Comparison of ENCODE assay signal across 13 cellular contexts in the genomic region with DNA sequence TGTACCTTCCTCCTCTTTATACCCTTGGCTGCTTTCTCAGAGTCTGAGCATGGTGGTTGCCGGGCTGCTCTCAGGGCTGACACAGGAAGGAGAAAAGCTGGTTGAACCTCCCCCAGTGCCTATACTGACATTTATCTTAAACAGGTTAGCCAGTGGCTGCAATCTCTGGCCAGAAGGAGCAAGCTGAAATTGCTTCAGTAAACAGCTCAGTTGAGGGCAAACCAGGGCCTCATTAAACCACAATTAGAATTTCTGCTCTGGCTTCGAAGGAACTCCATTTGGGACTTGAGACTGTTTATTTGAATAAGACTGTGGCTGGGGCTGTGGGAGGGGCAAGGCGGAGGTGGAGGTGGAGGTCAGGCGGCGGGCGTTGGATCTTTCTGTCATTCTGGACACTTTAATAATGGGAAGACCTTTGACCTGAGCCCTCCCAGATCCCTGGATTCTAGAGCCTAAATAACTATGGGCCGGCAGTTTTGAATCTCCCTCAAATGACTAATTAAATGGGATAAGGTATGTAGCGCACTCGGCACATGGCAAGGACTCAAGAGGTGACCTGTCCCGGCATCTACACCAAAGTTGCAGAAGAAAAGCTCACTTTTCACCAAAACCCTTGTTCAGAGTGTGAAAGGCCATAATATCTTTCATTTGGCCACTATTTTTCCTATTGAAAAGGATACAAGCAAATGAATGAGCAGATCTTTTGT.
"Had no signal": no experiment of that assay in that cellular context is flagged by ENCODE, and none has a peak within 500 bp of the region (broad histone marks: within the 10 kb centered on the region; RNA-seq: fewer than 3 reads in every experiment).

No MANE protein-coding gene starts in this region.

- H3K27ac Mint-ChIP-seq: dendritic cell treated with granulocyte-macrophage colony-stimulating factor and Interleukin-4, amounts not matched to agents 40 ng/mL and 50 ng/mL, for 4 days; immature natural killer cell; naive thymus-derived CD8-positive, alpha-beta T cell had no signal

- H3K4me1 Mint-ChIP-seq: immature natural killer cell; naive thymus-derived CD8-positive, alpha-beta T cell had no signal

- H3K9me3 Mint-ChIP-seq: dendritic cell treated with granulocyte-macrophage colony-stimulating factor and Interleukin-4, amounts not matched to agents 40 ng/mL and 50 ng/mL, for 4 days; naive thymus-derived CD8-positive, alpha-beta T cell had no signal

- H3K4me3 Mint-ChIP-seq: dendritic cell treated with granulocyte-macrophage colony-stimulating factor and Interleukin-4, amounts not matched to agents 40 ng/mL and 50 ng/mL, for 4 days; immature natural killer cell; naive thymus-derived CD8-positive, alpha-beta T cell had no signal

- H3K36me3 Mint-ChIP-seq: immature natural killer cell; naive thymus-derived CD8-positive, alpha-beta T cell had no signal

- DNase-seq: esophagus squamous epithelium; foreskin fibroblast; immature natural killer cell; kidney; left cardiac atrium; mesendoderm; mucosa of descending colon; naive thymus-derived CD8-positive, alpha-beta T cell; small intestine; stimulated activated CD4-positive, alpha-beta T cell treated with anti-CD3 and anti-CD28 coated beads, Interleukin-2, amount 100 ng/mL, for 48 hours; stimulated activated naive CD8-positive, alpha-beta T cell treated with anti-CD3 and anti-CD28 coated beads, Interleukin-15, Interleukin-2, amounts not matched to agents 100 U/mL and 50 U/mL, for 24 hours; tibial artery had no signal
